8 cellular contexts compared by ENCODE assay signal in the genomic region with DNA sequence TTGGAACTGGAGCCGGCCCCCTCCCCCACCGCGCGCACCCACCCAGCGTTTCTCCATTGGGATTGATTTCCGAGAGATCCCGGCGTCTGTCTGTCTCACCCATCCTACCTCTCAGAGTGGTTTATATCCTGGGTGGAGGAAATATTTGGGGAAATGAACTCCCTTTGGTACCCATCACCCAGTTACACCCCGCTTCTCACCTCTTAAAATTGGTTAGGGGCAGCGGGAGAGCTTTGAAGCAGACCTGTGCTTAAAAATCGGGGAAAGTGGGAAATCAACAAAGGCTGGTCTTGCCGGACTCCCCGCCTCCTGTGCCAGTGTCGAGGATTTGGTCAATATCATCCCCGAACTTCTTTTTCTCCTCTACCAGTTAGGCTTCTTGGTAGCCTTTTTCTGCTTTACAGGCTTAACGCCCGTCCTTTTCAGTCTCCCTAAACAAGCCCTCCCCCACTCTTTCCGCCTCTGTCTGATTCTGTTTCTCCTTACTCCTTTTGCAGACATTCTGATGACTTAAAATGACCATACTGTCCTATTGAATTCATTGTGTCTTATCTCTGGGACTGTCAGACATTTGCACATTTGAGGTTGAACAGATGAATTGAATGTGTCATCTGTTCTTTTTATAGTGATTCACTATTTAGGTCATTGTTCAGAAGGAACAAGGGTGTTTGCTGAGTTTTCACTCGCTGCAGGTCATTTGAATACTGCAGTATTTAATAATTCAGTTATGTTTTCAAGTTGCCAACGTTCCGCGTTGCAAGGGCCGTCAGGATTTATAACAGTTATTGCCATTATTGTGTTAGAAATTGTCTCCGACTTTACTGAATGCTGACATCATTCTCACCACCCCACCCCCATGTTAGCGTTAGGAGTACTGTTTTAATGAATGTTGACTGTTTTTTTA. TPM values are rescaled to one million over a fixed set of nuclear protein-coding genes. Genes with fewer than 3 reads are reported as not detected.
A peak's percentile ranks its signal among the peaks of the same experiment; 100 is the strongest.
DNase-seq lines count a peak whose midpoint lies in the region; ATAC-seq and TF ChIP-seq lines count a peak whose summit lies in the region.

No MANE protein-coding gene starts in this region.

- H2AFZ ChIP-seq in mammary epithelial cell (ENCODE audit: low read depth, low read length), result peak overlapping the region; percentile 89

- BruUV-seq in A673 (replicated peaks; lab: Mats Ljungman, UMichigan), result TSS peak; percentile 46
- BruUV-seq in mammary epithelial cell (replicated peaks; lab: Mats Ljungman, UMichigan), result TSS peak; percentile 18

- in situ Hi-C loops in mammary epithelial cell (cut with MboI; ENCODE audit: low sequenced_read_pairs in 2 of 2), result no loop called here

- H3K79me2 ChIP-seq in mammary epithelial cell (ENCODE audit: insufficient read depth, low read length), result peaks cover 55% of the 10 kb centered on the region

- peak; percentile 32 for ATAC-seq in HG03378 (IDR thresholded peaks at IDR 0.05; ENCODE audit: unreplicated experiment)

- H3K27me3 ChIP-seq in A673 (replicated peaks; ENCODE audit: insufficient read depth, low read depth, low read length, poor library complexity), result no peaks in the 10 kb centered on the region
- H3K27me3 ChIP-seq in mammary epithelial cell (ENCODE audit: insufficient read depth, low read length), result no peaks in the 10 kb centered on the region
- H3K27me3 ChIP-seq in skeletal muscle satellite cell (ENCODE audit: control insufficient read depth, insufficient read depth, low read length), result no peaks in the 10 kb centered on the region

- POLR2A ChIA-PET in A673 (lab: Charles Lee; ENCODE audit: low non-redundant PET), result no interaction called here

- H3K9me3 ChIP-seq in A673 (ENCODE audit: low read depth, low read length, poor library complexity, severe bottlenecking), result no peaks in the 10 kb centered on the region
- H3K9me3 ChIP-seq in mammary epithelial cell (replicated peaks; ENCODE audit: insufficient read depth, low read length), result no peaks in the 10 kb centered on the region
- H3K9me3 ChIP-seq in skeletal muscle satellite cell (replicated peaks; ENCODE audit: low read length), result no peaks in the 10 kb centered on the region

- H3K4me3 ChIP-seq in A673 (ENCODE audit: low read depth, low read length, poor library complexity, severe bottlenecking) (peak overlapping the region; percentile 92), mammary epithelial cell (replicated peaks in 1 of 3; ENCODE audit: insufficient read depth in 1 of 3, low read depth in 2 of 3, low read length in 3 of 3) (peak overlapping the region; percentile 86 to 92 (median 89)), skeletal muscle satellite cell (ENCODE audit: low read length) (peak overlapping the region; percentile 97)

- DNase-seq in A673 (ENCODE audit: low spot score), result peak; percentile 57
- DNase-seq in GF-D8 (lab: John Stamatoyannopoulos, UW), result peak; percentile 21
- peak; percentile 64 for DNase-seq in RPMI8226
- peak; percentile 74 for DNase-seq in mammary epithelial cell
- peak; percentile 20 for DNase-seq in iPS-NIHi7 (ENCODE audit: extremely low spot score)
- no peak for DNase-seq in NCI-H1930 (lab: John Stamatoyannopoulos, UW)

- TF ChIP-seq CTCF in A673 (conservative IDR thresholded peaks at IDR 0.05; ENCODE audit: low read depth, low read length) (no peak), mammary epithelial cell (conservative IDR thresholded peaks at IDR 0.05 in 1 of 2, IDR thresholded peaks at IDR 0.05 in 1 of 2; ENCODE audit: extremely low read depth in 1 of 2, insufficient read depth in 1 of 2, low read depth in 1 of 2, low read length in 2 of 2) (no peak)

- H3K4me2 ChIP-seq in mammary epithelial cell (ENCODE audit: insufficient read depth, low read depth, low read length) (peak overlapping the region; percentile 92), skeletal muscle satellite cell (ENCODE audit: low read length) (peak overlapping the region; percentile 87)

- no peaks in the 10 kb centered on the region for H4K20me1 ChIP-seq in mammary epithelial cell (ENCODE audit: insufficient read depth, low read length)

- H3K9ac ChIP-seq in mammary epithelial cell (ENCODE audit: insufficient read depth, low read length), result peak overlapping the region; percentile 96
- peak overlapping the region; percentile 93 for H3K9ac ChIP-seq in skeletal muscle satellite cell (ENCODE audit: low read depth, low read length)

- intact Hi-C loops in A673 (cut with micrococcal nuclease; ENCODE audit: unreplicated experiment), result loop anchor here (5.0 kb wide), 2 partner anchors 48 to 83 kb away; no protein-coding TSS in a partner anchor
- intact Hi-C loops in mammary epithelial cell (cut with micrococcal nuclease), result loop anchor here (1.0 to 2.0 kb wide), 3 partner anchors 50 to 86 kb away; no protein-coding TSS in a partner anchor

- CTCF ChIA-PET in A673 (lab: Charles Lee) (no interaction called here), mammary epithelial cell (lab: Charles Lee; ENCODE audit: low non-redundant PET) (no interaction called here)

- peak overlapping the region; percentile 88 for H3K27ac ChIP-seq in A673 (ENCODE audit: low read depth, low read length, poor library complexity, severe bottlenecking)
- H3K27ac ChIP-seq in mammary epithelial cell (ENCODE audit: insufficient read depth, low read depth, low read length), result peak overlapping the region; percentile 85

- dilution Hi-C loops in mammary epithelial cell (cut with HindIII; ENCODE audit: low sequenced_read_pairs), result no loop called here

- WGBS in mammary epithelial cell (ENCODE audit: low coverage, missing lambda C conversion rate), result 3% methylated on average over 20 of the region's 25 CpGs

- H3K36me3 ChIP-seq in A673 (ENCODE audit: insufficient read depth, low read length, poor library complexity, severe bottlenecking), result no peaks in the 10 kb centered on the region
- no peaks in the 10 kb centered on the region for H3K36me3 ChIP-seq in mammary epithelial cell (ENCODE audit: insufficient read depth, low read length)
- no peaks in the 10 kb centered on the region for H3K36me3 ChIP-seq in skeletal muscle satellite cell (ENCODE audit: insufficient read depth, low read length)

- H3K4me1 ChIP-seq in A673 (ENCODE audit: insufficient read depth, low read length, poor library complexity, severe bottlenecking), result no peaks in the 10 kb centered on the region
- peaks cover 11% of the 10 kb centered on the region for H3K4me1 ChIP-seq in mammary epithelial cell (ENCODE audit: insufficient read depth, low read length)
- H3K4me1 ChIP-seq in skeletal muscle satellite cell (ENCODE audit: control insufficient read depth, insufficient read depth, low read length), result peaks cover 20% of the 10 kb centered on the region

RNA-seq across cellular contexts. Expression of a gene that starts 0.9 kb away (rescaled TPM):
- total RNA-seq in A673 (2021) (28.4 and 33.7 TPM in 2 replicates), mammary epithelial cell (100 to 1,000 TPM; 103 to 257 TPM)
- 45.5 TPM for polyA plus RNA-seq in mammary epithelial cell
- polyA minus RNA-seq in mammary epithelial cell, result 123 TPM
- total RNA-seq in skeletal muscle satellite cell (2012; rRNA removed), result 81.9 and 122 TPM in 2 replicates

Comparison
In these comparisons a context has a peak if more than half of its experiments do, and no peak if none do; other contexts are left out.
1. DNase-seq: peak in A673 (single experiment), GF-D8 (single experiment), RPMI8226 (single experiment), mammary epithelial cell (single experiment) and iPS-NIHi7 (single experiment); none in NCI-H1930 (0 of 2).
2. Peak in every context shown above with its lines, with median percentiles within 50 percentile points of each other: H3K4me3 ChIP-seq.